18 cellular contexts compared by ENCODE assay signal in genomic region chr11:14393889-14394288, GRCh38.
"Had no signal": no experiment of that assay in that cellular context is flagged by ENCODE, and none has a peak within 500 bp of the region (broad histone marks: within the 10 kb centered on the region; RNA-seq: fewer than 3 reads in every experiment).

No MANE protein-coding gene starts in this region.

- H3K36me3 Mint-ChIP-seq: activated naive CD8-positive, alpha-beta T cell; naive B cell had no signal

- H3K9me3 ChIP-seq: lower lobe of right lung, ovary, prostate gland, SK-N-SH, thoracic aorta, upper lobe of left lung had no signal

- H3K36me3 ChIP-seq: cardiac muscle cell, lower lobe of right lung, ovary, prostate gland, thoracic aorta, upper lobe of left lung had no signal

- H3K27ac ChIP-seq: cardiac muscle cell, lower lobe of right lung, ovary, prostate gland, thoracic aorta, upper lobe of left lung had no signal

- ATAC-seq: lower lobe of right lung had no signal

- H3K27me3 ChIP-seq: cardiac muscle cell, ovary, upper lobe of left lung had no signal

- H3K27ac Mint-ChIP-seq: activated naive CD8-positive, alpha-beta T cell; naive B cell had no signal

- H3K4me3 Mint-ChIP-seq: activated naive CD8-positive, alpha-beta T cell; naive B cell had no signal

- DNase-seq: activated CD4-positive, alpha-beta T cell treated with anti-CD3 and anti-CD28 coated beads for 1 hour; activated CD4-positive, alpha-beta T cell treated with anti-CD3 and anti-CD28 coated beads, Interleukin-2, amount 50 U/mL, for 4 hours; activated T-cell treated with anti-CD3 and anti-CD28 coated beads for 4 hours; amniotic stem cell; erythroblast; foreskin fibroblast; kidney; lower lobe of right lung; naive B cell; ovary; SK-N-SH; stimulated activated CD4-positive, alpha-beta T cell treated with anti-CD3 and anti-CD28 coated beads, Interleukin-4, amount 100 ng/mL, for 1 hour; stimulated activated naive CD4-positive, alpha-beta T cell treated with Interleukin-2 at 50 U/mL for 16 hours; upper lobe of left lung had no signal

- H3K4me1 ChIP-seq: lower lobe of right lung, prostate gland, upper lobe of left lung had no signal

- H3K27me3 Mint-ChIP-seq: activated naive CD8-positive, alpha-beta T cell; naive B cell had no signal

- H3K4me3 ChIP-seq: cardiac muscle cell, lower lobe of right lung, ovary, prostate gland, thoracic aorta, upper lobe of left lung had no signal
